10 cellular contexts compared by ENCODE assay signal in the genomic region with DNA sequence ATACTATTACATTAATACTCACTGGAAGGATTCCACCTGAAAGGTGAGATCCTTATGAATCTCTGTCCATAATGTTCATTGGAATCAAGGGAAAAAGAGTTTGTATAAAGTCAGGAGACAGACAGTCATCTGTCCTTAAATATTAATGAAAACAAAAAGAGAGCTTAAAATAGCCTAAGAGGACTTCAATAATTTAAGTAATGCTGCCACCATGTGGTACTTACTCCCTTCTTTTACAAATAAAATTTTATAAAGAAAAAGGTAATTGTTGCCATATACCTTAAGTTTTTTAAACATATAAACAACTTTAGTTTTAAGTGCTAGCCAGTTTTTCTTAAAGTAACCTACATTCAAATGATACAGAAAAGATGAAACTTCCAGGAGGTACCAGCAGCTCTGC. TPM values are rescaled to one million over a fixed set of nuclear protein-coding genes. Genes with fewer than 3 reads are reported as not detected.
A peak's percentile ranks its signal among the peaks of the same experiment; 100 is the strongest.
DNase-seq lines count a peak whose midpoint lies in the region; ATAC-seq and TF ChIP-seq lines count a peak whose summit lies in the region.
"Had no signal": no experiment of that assay in that cellular context is flagged by ENCODE, and none has a peak within 500 bp of the region (broad histone marks: within the 10 kb centered on the region; RNA-seq: fewer than 3 reads in every experiment).

No MANE protein-coding gene starts in this region.

- no peak overlapping the region for H3K4me3 ChIP-seq in DOHH2 (ENCODE audit: low read length)
- H3K4me3 ChIP-seq in PC-9 = no peak overlapping the region
- no peak overlapping the region for H3K4me3 ChIP-seq in fibroblast of pulmonary artery (replicated peaks; ENCODE audit: low read depth, low read length)

- H3K79me2 ChIP-seq in DOHH2 (ENCODE audit: control insufficient read depth, low read length) = peaks cover 19% of the 10 kb centered on the region
- H3K79me2 ChIP-seq in PC-9 (ENCODE audit: low read depth) = no peaks in the 10 kb centered on the region

- no peaks in the 10 kb centered on the region for H4K20me1 ChIP-seq in DOHH2 (ENCODE audit: control insufficient read depth, insufficient read depth, low read depth, low read length)
- no peaks in the 10 kb centered on the region for H4K20me1 ChIP-seq in PC-9 (ENCODE audit: insufficient read depth)

- H3K4me2 ChIP-seq in DOHH2 (ENCODE audit: low read length) (no peak overlapping the region), PC-9 (no peak overlapping the region)

- H3K9me2 ChIP-seq in DOHH2 (replicated peaks; ENCODE audit: control insufficient read depth, low read length) (no peaks in the 10 kb centered on the region), PC-9 (ENCODE audit: insufficient read depth) (no peaks in the 10 kb centered on the region)

- POLR2A ChIA-PET in PC-9 (lab: Charles Lee; ENCODE audit: unreplicated experiment) = no interaction called here

- peak; percentile 37 for TF ChIP-seq CTCF in 22Rv1 (IDR thresholded peaks at IDR 0.05)
- peak; percentile 47 for TF ChIP-seq CTCF in DOHH2 (IDR thresholded peaks at IDR 0.05; ENCODE audit: low read depth, low read length, poor library complexity, severe bottlenecking)
- TF ChIP-seq CTCF in PC-9 (conservative IDR thresholded peaks at IDR 0.05) = peak; percentile 55; the same call in 1 of the 2 replicates
- peak; percentile 33 for TF ChIP-seq CTCF in fibroblast of pulmonary artery (IDR thresholded peaks at IDR 0.05; ENCODE audit: low read length, missing control alignments)

- intact Hi-C loops in PC-9 (cut with micrococcal nuclease; ENCODE audit: unreplicated experiment) = loop anchor here (1.0 to 5.0 kb wide), 2 partner anchors 162 to 338 kb away; no protein-coding TSS in a partner anchor

- H3K36me3 ChIP-seq in DOHH2 (ENCODE audit: control insufficient read depth, low read length) (peaks cover 58% of the 10 kb centered on the region), PC-9 (ENCODE audit: low read depth) (no peaks in the 10 kb centered on the region)

- no peak for DNase-seq in PC-9
- peak; percentile 74 for DNase-seq in fibroblast of pulmonary artery (ENCODE audit: low read depth)
- no peak for DNase-seq in activated CD4-positive, alpha-beta T cell treated with anti-CD3 and anti-CD28 coated beads for 48 hours
- DNase-seq: activated naive CD8-positive, alpha-beta T cell treated with anti-CD3 and anti-CD28 coated beads, Interleukin-2, amount 10 ng/mL, durations not matched to agents 7 days and 5 days; mesendoderm had no signal

- H3F3A ChIP-seq in DOHH2 (ENCODE audit: control insufficient read depth, insufficient read depth) (peaks cover 2% of the 10 kb centered on the region; the same call in 1 of the 2 replicates), PC-9 (ENCODE audit: insufficient read depth, low read depth) (no peaks in the 10 kb centered on the region)

- H3K27me3 ChIP-seq in DOHH2 (ENCODE audit: control insufficient read depth, low read length) (no peaks in the 10 kb centered on the region), PC-9 (ENCODE audit: insufficient read depth, low read depth) (no peaks in the 10 kb centered on the region)

- H3K9me3 ChIP-seq in DOHH2 (ENCODE audit: control insufficient read depth, insufficient read depth, low read length) (no peaks in the 10 kb centered on the region), PC-9 (ENCODE audit: insufficient read depth, low read depth) (no peaks in the 10 kb centered on the region)

- CTCF ChIA-PET in PC-9 (lab: Charles Lee) = interaction anchor here (0.7 to 0.9 kb wide), 2 partner anchors 245 to 336 kb away, joined by 3 read pairs; no protein-coding TSS in a partner anchor

- no TSS peak for BruUV-seq in PC-9 (replicated peaks; lab: Mats Ljungman, UMichigan)

- ATAC-seq in HG02870 (IDR thresholded peaks at IDR 0.05; ENCODE audit: unreplicated experiment) = no peak
- no peak for ATAC-seq in GM19351 (IDR thresholded peaks at IDR 0.05; ENCODE audit: unreplicated experiment)
- no peak for ATAC-seq in HG03280 (IDR thresholded peaks at IDR 0.05; ENCODE audit: unreplicated experiment)

- H3K27ac ChIP-seq in 22Rv1 = no peak overlapping the region
- no peak overlapping the region for H3K27ac ChIP-seq in DOHH2 (ENCODE audit: low read depth, low read length)
- H3K27ac ChIP-seq in PC-9 = no peak overlapping the region

- peaks cover 17% of the 10 kb centered on the region for H3K4me1 ChIP-seq in DOHH2 (ENCODE audit: control insufficient read depth, low read length)
- H3K4me1 ChIP-seq in PC-9 (replicated peaks; ENCODE audit: insufficient read depth) = no peaks in the 10 kb centered on the region

- H2AFZ ChIP-seq in PC-9 = no peak overlapping the region

RNA-seq across cellular contexts. Expression of a gene that starts 5.1 kb away (rescaled TPM):
- total RNA-seq in PC-9 (2021) = 12.5 and 16.1 TPM in 2 replicates

RNA-seq across cellular contexts. Expression of a gene that starts 43.2 kb away (rescaled TPM):
- 28.6 and 50.9 TPM in 2 replicates for total RNA-seq in PC-9 (2021)
